Comparison of ENCODE assay signal across 7 cellular contexts in the genomic region with DNA sequence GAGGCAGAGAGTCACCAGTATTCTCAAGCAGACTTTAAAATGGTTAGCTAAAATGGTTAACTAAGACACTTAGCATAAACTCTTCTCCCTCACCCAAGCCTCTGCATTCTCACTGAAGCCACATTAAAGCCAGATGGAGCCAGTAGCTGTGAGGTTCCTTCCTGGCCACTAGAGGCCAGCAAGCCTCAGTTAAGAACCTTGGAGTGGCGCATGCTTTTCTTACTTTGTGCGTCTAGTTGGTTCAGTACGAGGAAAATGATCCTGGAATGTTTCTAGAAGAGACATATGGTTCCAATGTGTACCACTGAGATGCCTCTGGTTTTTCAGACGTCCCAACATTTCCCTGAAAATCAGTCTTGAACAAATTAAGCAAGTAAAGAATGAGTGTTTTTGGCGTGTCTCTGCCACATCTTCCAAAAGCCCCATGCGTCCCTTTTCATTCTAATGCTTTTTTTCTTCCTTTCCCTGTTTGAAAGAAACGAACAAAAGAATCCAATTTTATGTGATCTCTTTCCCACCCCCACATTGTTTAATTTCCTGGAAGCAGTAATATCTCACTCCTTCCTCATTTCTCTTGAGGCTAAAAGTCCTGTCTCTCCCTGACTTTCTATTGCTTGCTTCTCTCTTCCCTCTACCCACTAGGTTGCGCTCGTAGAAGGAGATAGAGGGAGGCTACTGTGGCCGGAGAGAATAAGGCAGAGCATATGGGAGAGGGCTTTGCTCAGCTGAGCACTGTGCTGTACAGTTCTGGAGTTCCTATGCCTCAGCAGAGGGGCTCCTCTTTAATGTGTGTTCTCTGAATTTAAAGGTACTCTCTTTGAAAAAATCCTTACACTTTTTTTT.
DNase-seq lines count a peak whose midpoint lies in the region; ATAC-seq and TF ChIP-seq lines count a peak whose summit lies in the region.

No MANE protein-coding gene starts in this region.

- peaks cover 6% of the 10 kb centered on the region for H3K36me3 Mint-ChIP-seq in central memory CD8-positive, alpha-beta T cell (ENCODE audit: insufficient read depth)
- no peaks in the 10 kb centered on the region for H3K36me3 Mint-ChIP-seq in stimulated activated naive CD8-positive, alpha-beta T cell treated with anti-CD3 and anti-CD28 coated beads, Interleukin-15, Interleukin-2, amounts not matched to agents 100 ng/mL and 50 ng/mL, for 24 hours (ENCODE audit: low read depth)

- TF ChIP-seq CTCF in RWPE2 (IDR thresholded peaks at IDR 0.05; ENCODE audit: poor library complexity, severe bottlenecking), result peak; percentile 59

- no peaks in the 10 kb centered on the region for H3K27me3 Mint-ChIP-seq in central memory CD8-positive, alpha-beta T cell
- H3K27me3 Mint-ChIP-seq in stimulated activated naive CD8-positive, alpha-beta T cell treated with anti-CD3 and anti-CD28 coated beads, Interleukin-15, Interleukin-2, amounts not matched to agents 100 ng/mL and 50 ng/mL, for 24 hours, result peaks cover 21% of the 10 kb centered on the region

- no peak overlapping the region for H3K27ac ChIP-seq in RWPE2 (ENCODE audit: poor library complexity, severe bottlenecking)

- H3K4me3 ChIP-seq in RWPE2 (ENCODE audit: severe bottlenecking), result no peak overlapping the region

- H3K9me3 Mint-ChIP-seq in central memory CD8-positive, alpha-beta T cell, result no peaks in the 10 kb centered on the region
- H3K9me3 Mint-ChIP-seq in stimulated activated naive CD8-positive, alpha-beta T cell treated with anti-CD3 and anti-CD28 coated beads, Interleukin-15, Interleukin-2, amounts not matched to agents 100 ng/mL and 50 ng/mL, for 24 hours, result no peaks in the 10 kb centered on the region

- H3K27ac Mint-ChIP-seq in central memory CD8-positive, alpha-beta T cell (ENCODE audit: low read depth), result no peak overlapping the region
- H3K27ac Mint-ChIP-seq in stimulated activated naive CD8-positive, alpha-beta T cell treated with anti-CD3 and anti-CD28 coated beads, Interleukin-15, Interleukin-2, amounts not matched to agents 100 ng/mL and 50 ng/mL, for 24 hours, result peak overlapping the region; percentile 36

- peaks cover 7% of the 10 kb centered on the region for H3K4me1 Mint-ChIP-seq in central memory CD8-positive, alpha-beta T cell
- peaks cover 15% of the 10 kb centered on the region for H3K4me1 Mint-ChIP-seq in stimulated activated naive CD8-positive, alpha-beta T cell treated with anti-CD3 and anti-CD28 coated beads, Interleukin-15, Interleukin-2, amounts not matched to agents 100 ng/mL and 50 ng/mL, for 24 hours (ENCODE audit: low read depth)

- H3K4me3 Mint-ChIP-seq in central memory CD8-positive, alpha-beta T cell, result peak overlapping the region; percentile 63
- peak overlapping the region; percentile 57 for H3K4me3 Mint-ChIP-seq in stimulated activated naive CD8-positive, alpha-beta T cell treated with anti-CD3 and anti-CD28 coated beads, Interleukin-15, Interleukin-2, amounts not matched to agents 100 ng/mL and 50 ng/mL, for 24 hours

- H3K27me3 ChIP-seq in RWPE2 (ENCODE audit: insufficient read depth, poor library complexity, severe bottlenecking), result no peaks in the 10 kb centered on the region

- no peaks in the 10 kb centered on the region for H3K9me3 ChIP-seq in RWPE2 (ENCODE audit: severe bottlenecking)

- ATAC-seq in GM21423 (IDR thresholded peaks at IDR 0.05; ENCODE audit: unreplicated experiment), result peak; percentile 95
- peak; percentile 56; the same call in 2 of the 3 replicates for ATAC-seq in RWPE2 (ENCODE audit: low read depth)
- peak; percentile 54 for ATAC-seq in central memory CD8-positive, alpha-beta T cell (replicated peaks; ENCODE audit: extremely low read depth, poor library complexity, severe bottlenecking)

- DNase-seq in GM04503 (ENCODE audit: low read depth) (peak; percentile 13), HPDE6-E6E7 (ENCODE audit: extremely low spot score) (peak; percentile 22), RWPE2 (ENCODE audit: low spot score) (no peak), kidney tubule cell (ENCODE audit: low spot score) (peak; percentile 53)
- DNase-seq in central memory CD8-positive, alpha-beta T cell (ENCODE audit: low spot score in 2 of 2), result no peak

- H3K36me3 ChIP-seq in RWPE2 (ENCODE audit: low read depth), result no peaks in the 10 kb centered on the region

- H3K4me1 ChIP-seq in RWPE2 (ENCODE audit: insufficient read depth, poor library complexity, severe bottlenecking), result no peaks in the 10 kb centered on the region

Comparison
In these comparisons a context has a peak if more than half of its experiments do, and no peak if none do; other contexts are left out.
1. DNase-seq: peak in GM04503 (single experiment), HPDE6-E6E7 (single experiment) and kidney tubule cell (single experiment); none in RWPE2 (single experiment) and central memory CD8-positive, alpha-beta T cell (0 of 2).
2. Peak in every context shown above with its lines, with median percentiles within 50 percentile points of each other: ATAC-seq.